In the genomic region with DNA sequence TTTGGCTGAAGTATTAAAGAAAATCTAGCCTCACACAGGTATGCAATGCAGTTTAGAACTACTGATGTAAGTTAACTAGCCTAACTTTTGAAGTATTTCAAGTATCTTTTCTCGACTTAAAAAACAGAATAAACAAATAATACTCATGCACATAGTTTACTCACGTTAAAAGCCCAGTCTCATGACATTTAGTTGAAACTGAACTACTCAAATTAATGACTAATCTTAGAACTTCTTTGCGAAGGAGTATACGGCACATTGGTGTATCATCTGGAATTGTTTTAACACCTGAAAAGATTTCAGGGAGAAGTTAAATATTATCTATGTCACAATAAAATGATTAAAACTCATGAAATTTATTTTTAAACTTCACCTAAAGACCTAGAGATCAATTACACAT, we compare ENCODE assay signal across 26 cellular contexts.
DNase-seq lines count a peak whose midpoint lies in the region; ATAC-seq, FAIRE-seq and TF ChIP-seq lines count a peak whose summit lies in the region.
"Had no signal": no experiment of that assay in that cellular context is flagged by ENCODE, and none has a peak within 500 bp of the region (broad histone marks: within the 10 kb centered on the region; RNA-seq: fewer than 3 reads in every experiment).

No MANE protein-coding gene starts in this region.

- peaks cover 38% of the 10 kb centered on the region for H3K36me3 Mint-ChIP-seq in activated naive CD4-positive, alpha-beta T cell treated with anti-CD3 and anti-CD28 coated beads, Interleukin-2, amount 10 ng/mL, durations not matched to agents 7 days and 5 days

- POLR2A ChIA-PET in OCI-LY7 (lab: Charles Lee): interaction anchor here (2.0 kb wide), 1 partner anchor 10 kb away, joined by 4 read pairs; no protein-coding TSS in a partner anchor

- H3K4me3 ChIP-seq in OCI-LY7 (ENCODE audit: low read depth, low read length, poor library complexity, severe bottlenecking): no peak overlapping the region
- H3K4me3 ChIP-seq: BLaER1 treated with 17β-estradiol and CSF1 and Interleukin-3, amounts not matched to agents 10 nM and 100 nM; GM12878 had no signal

- H3K9me3 ChIP-seq in OCI-LY7 (ENCODE audit: low read length): no peaks in the 10 kb centered on the region
- H3K9me3 ChIP-seq: BLaER1 treated with 17β-estradiol and CSF1 and Interleukin-3, amounts not matched to agents 10 nM and 100 nM; Caco-2 had no signal

- no peaks in the 10 kb centered on the region for H3K9me3 Mint-ChIP-seq in activated naive CD4-positive, alpha-beta T cell treated with anti-CD3 and anti-CD28 coated beads, Interleukin-2, amount 10 ng/mL, durations not matched to agents 7 days and 5 days
- H3K9me3 Mint-ChIP-seq: CD4-positive, alpha-beta T cell; CD8-positive, alpha-beta T cell had no signal

- no peak for DNase-seq in D721Med (ENCODE audit: insufficient read length, low spot score)
- no peak for DNase-seq in RCC 7860 (ENCODE audit: low spot score)
- DNase-seq in OCI-LY7 (ENCODE audit: low spot score): no peak
- no peak for DNase-seq in activated naive CD4-positive, alpha-beta T cell treated with anti-CD3 and anti-CD28 coated beads, Interleukin-2, amount 10 ng/mL, durations not matched to agents 7 days and 5 days
- DNase-seq: 8988T; AML-193; Caco-2; Calu3; CD4-positive, alpha-beta T cell; CD8-positive, alpha-beta T cell; DMS 273 treated with DMSO at 0.1 percent for 48 hours; DMS153; DMS53; DMS79; DND-41; EL; GDM1 had no signal

- intact Hi-C loops in OCI-LY7 (cut with micrococcal nuclease; ENCODE audit: unreplicated experiment): no loop called here

- no peak overlapping the region for H3K4me3 Mint-ChIP-seq in activated naive CD4-positive, alpha-beta T cell treated with anti-CD3 and anti-CD28 coated beads, Interleukin-2, amount 10 ng/mL, durations not matched to agents 7 days and 5 days
- H3K4me3 Mint-ChIP-seq: B cell; CD4-positive, alpha-beta T cell; CD8-positive, alpha-beta T cell had no signal

- H2AFZ ChIP-seq in OCI-LY7 (ENCODE audit: low read length): no peak overlapping the region

- H3K4me1 Mint-ChIP-seq in activated naive CD4-positive, alpha-beta T cell treated with anti-CD3 and anti-CD28 coated beads, Interleukin-2, amount 10 ng/mL, durations not matched to agents 7 days and 5 days: peaks cover 7% of the 10 kb centered on the region
- H3K4me1 Mint-ChIP-seq: B cell had no signal

- no peaks in the 10 kb centered on the region for H3K9me2 ChIP-seq in OCI-LY7 (ENCODE audit: insufficient read depth, low read length)

- H3K36me3 ChIP-seq in OCI-LY7 (ENCODE audit: insufficient read depth, low read length): peaks cover 75% of the 10 kb centered on the region

- no peaks in the 10 kb centered on the region for H3K4me1 ChIP-seq in OCI-LY7 (ENCODE audit: insufficient read depth, low read length, poor library complexity, severe bottlenecking)
- H3K4me1 ChIP-seq: Caco-2 had no signal

- no peaks in the 10 kb centered on the region for H4K20me1 ChIP-seq in OCI-LY7 (ENCODE audit: insufficient read depth, low read length)

- no peak overlapping the region for H3K4me2 ChIP-seq in OCI-LY7 (ENCODE audit: low read length)
- H3K4me2 ChIP-seq: BLaER1 treated with 17β-estradiol and CSF1 and Interleukin-3, amounts not matched to agents 10 nM and 100 nM had no signal

- TF ChIP-seq CTCF in D721Med (IDR thresholded peaks at IDR 0.05; ENCODE audit: insufficient read depth, missing control alignments): no peak
- TF ChIP-seq CTCF in OCI-LY7 (conservative IDR thresholded peaks at IDR 0.05; ENCODE audit: low read length): no peak

- CTCF ChIA-PET in OCI-LY7 (lab: Charles Lee; ENCODE audit: unreplicated experiment): no interaction called here
- CTCF ChIA-PET in activated naive CD4-positive, alpha-beta T cell treated with anti-CD3 and anti-CD28 coated beads, Interleukin-2, amount 10 ng/mL, durations not matched to agents 7 days and 5 days (lab: Charles Lee): no interaction called here

- no peaks in the 10 kb centered on the region for H3K27me3 Mint-ChIP-seq in activated naive CD4-positive, alpha-beta T cell treated with anti-CD3 and anti-CD28 coated beads, Interleukin-2, amount 10 ng/mL, durations not matched to agents 7 days and 5 days
- H3K27me3 Mint-ChIP-seq: B cell; CD4-positive, alpha-beta T cell had no signal

- no peak overlapping the region for H3K27ac Mint-ChIP-seq in activated naive CD4-positive, alpha-beta T cell treated with anti-CD3 and anti-CD28 coated beads, Interleukin-2, amount 10 ng/mL, durations not matched to agents 7 days and 5 days
- H3K27ac Mint-ChIP-seq: B cell; CD4-positive, alpha-beta T cell; CD8-positive, alpha-beta T cell had no signal

- H3K27ac ChIP-seq in OCI-LY7 (ENCODE audit: low read depth, low read length, poor library complexity, severe bottlenecking): no peak overlapping the region
- H3K27ac ChIP-seq: BLaER1 treated with 17β-estradiol and CSF1 and Interleukin-3, amounts not matched to agents 10 nM and 100 nM; C4-2B had no signal

- H3K79me2 ChIP-seq in OCI-LY7 (ENCODE audit: insufficient read depth, low read depth, low read length): no peaks in the 10 kb centered on the region

- no TSS peak for BruUV-seq in OCI-LY7 (replicated peaks; lab: Mats Ljungman, UMichigan)

- FAIRE-seq in D721Med (lab: Jason Lieb, UNC) (peak; percentile 53), RCC 7860 (lab: Jason Lieb, UNC) (peak; percentile 4), islet of Langerhans (lab: Jason Lieb, UNC) (peak; percentile 13)
- FAIRE-seq: GM12878, GM12892, GM18507 had no signal

- no peak for ATAC-seq in esophagus mucosa
- no peak for ATAC-seq in SK-N-SH treated with all-trans-retinoic acid at 6 μM for 48 hours
- ATAC-seq: CD8-positive, alpha-beta T cell; GM12878 had no signal

TF ChIP-seq in SK-N-SH treated with all-trans-retinoic acid at 6 μM for 48 hours, 23 proteins besides CTCF, POLR2A, EP300 and RAD21:
- TF ChIP-seq, protein P1, sequence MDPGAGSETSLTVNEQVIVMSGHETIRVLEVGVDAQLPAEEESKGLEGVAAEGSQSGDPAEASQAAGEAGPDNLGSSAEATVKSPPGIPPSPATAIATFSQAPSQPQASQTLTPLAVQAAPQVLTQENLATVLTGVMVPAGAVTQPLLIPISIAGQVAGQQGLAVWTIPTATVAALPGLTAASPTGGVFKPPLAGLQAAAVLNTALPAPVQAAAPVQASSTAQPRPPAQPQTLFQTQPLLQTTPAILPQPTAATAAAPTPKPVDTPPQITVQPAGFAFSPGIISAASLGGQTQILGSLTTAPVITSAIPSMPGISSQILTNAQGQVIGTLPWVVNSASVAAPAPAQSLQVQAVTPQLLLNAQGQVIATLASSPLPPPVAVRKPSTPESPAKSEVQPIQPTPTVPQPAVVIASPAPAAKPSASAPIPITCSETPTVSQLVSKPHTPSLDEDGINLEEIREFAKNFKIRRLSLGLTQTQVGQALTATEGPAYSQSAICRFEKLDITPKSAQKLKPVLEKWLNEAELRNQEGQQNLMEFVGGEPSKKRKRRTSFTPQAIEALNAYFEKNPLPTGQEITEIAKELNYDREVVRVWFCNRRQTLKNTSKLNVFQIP (CRISPR knock-in tag; IDR thresholded peaks at IDR 0.05; ENCODE audit: borderline replicate concordance, low read depth): no peak
- TF ChIP-seq ZNF8 (CRISPR knock-in tag; IDR thresholded peaks at IDR 0.05) (no peak), ISL1 (CRISPR knock-in tag; IDR thresholded peaks at IDR 0.05) (no peak), OSR1 (CRISPR knock-in tag; IDR thresholded peaks at IDR 0.05) (no peak), TCF4 (CRISPR knock-in tag; IDR thresholded peaks at IDR 0.05; ENCODE audit: borderline replicate concordance) (no peak), ZFP3 (CRISPR knock-in tag; IDR thresholded peaks at IDR 0.05) (no peak), ESRRG (CRISPR knock-in tag; IDR thresholded peaks at IDR 0.05) (no peak), RARB (CRISPR knock-in tag; IDR thresholded peaks at IDR 0.05) (no peak), CSDC2 (CRISPR knock-in tag; IDR thresholded peaks at IDR 0.05) (no peak), SNAI2 (CRISPR knock-in tag; IDR thresholded peaks at IDR 0.05) (no peak), GLIS3 (CRISPR knock-in tag; IDR thresholded peaks at IDR 0.05) (no peak), TOX (CRISPR knock-in tag; IDR thresholded peaks at IDR 0.05; ENCODE audit: borderline replicate concordance) (no peak), BACH2 (CRISPR knock-in tag; IDR thresholded peaks at IDR 0.05; ENCODE audit: borderline replicate concordance) (no peak), ZNF70 (CRISPR knock-in tag; IDR thresholded peaks at IDR 0.05) (no peak)
- TF ChIP-seq, protein P2, sequence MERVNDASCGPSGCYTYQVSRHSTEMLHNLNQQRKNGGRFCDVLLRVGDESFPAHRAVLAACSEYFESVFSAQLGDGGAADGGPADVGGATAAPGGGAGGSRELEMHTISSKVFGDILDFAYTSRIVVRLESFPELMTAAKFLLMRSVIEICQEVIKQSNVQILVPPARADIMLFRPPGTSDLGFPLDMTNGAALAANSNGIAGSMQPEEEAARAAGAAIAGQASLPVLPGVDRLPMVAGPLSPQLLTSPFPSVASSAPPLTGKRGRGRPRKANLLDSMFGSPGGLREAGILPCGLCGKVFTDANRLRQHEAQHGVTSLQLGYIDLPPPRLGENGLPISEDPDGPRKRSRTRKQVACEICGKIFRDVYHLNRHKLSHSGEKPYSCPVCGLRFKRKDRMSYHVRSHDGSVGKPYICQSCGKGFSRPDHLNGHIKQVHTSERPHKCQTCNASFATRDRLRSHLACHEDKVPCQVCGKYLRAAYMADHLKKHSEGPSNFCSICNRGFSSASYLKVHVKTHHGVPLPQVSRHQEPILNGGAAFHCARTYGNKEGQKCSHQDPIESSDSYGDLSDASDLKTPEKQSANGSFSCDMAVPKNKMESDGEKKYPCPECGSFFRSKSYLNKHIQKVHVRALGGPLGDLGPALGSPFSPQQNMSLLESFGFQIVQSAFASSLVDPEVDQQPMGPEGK (CRISPR knock-in tag; IDR thresholded peaks at IDR 0.05; ENCODE audit: borderline replicate concordance): no peak
TF ChIP-seq in SK-N-SH treated with all-trans-retinoic acid at 6 μM for 48 hours: peak in this region for 0.
